In genomic region chr14:22558221-22558913, GRCh38 we compare ENCODE assay signal across 10 cellular contexts. TPM values are rescaled to one million over a fixed set of nuclear protein-coding genes. Genes with fewer than 3 reads are reported as not detected.
DNase-seq lines count a peak whose midpoint lies in the region; ATAC-seq and TF ChIP-seq lines count a peak whose summit lies in the region.
"Had no signal": no experiment of that assay in that cellular context is flagged by ENCODE, and none has a peak within 500 bp of the region (broad histone marks: within the 10 kb centered on the region; RNA-seq: fewer than 3 reads in every experiment).

No MANE protein-coding gene starts in this region.

- no peaks in the 10 kb centered on the region for H3K36me3 ChIP-seq in colonic mucosa

- H3K27ac Mint-ChIP-seq in Calu3 (ENCODE audit: unreplicated experiment): peak overlapping the region; percentile 46
- H3K27ac Mint-ChIP-seq in T-helper 2 cell treated with Interferon-gamma antibody and Interleukin-4, amounts not matched to agents 5 μg/mL and 100 μg/mL, for 36 hours: peak overlapping the region; percentile 97
- H3K27ac Mint-ChIP-seq in osteocyte (ENCODE audit: unreplicated experiment): peak overlapping the region; percentile 29

- CTCF ChIA-PET in Calu3 (lab: Charles Lee): interaction anchor here (0.6 kb wide), 1 partner anchor 44 kb away, joined by 3 read pairs; no protein-coding TSS in a partner anchor

- H3K9me3 Mint-ChIP-seq in Calu3 (ENCODE audit: low read depth, unreplicated experiment) (no peaks in the 10 kb centered on the region), osteocyte (ENCODE audit: unreplicated experiment) (no peaks in the 10 kb centered on the region)
- no peaks in the 10 kb centered on the region for H3K9me3 Mint-ChIP-seq in T-helper 2 cell treated with Interferon-gamma antibody and Interleukin-4, amounts not matched to agents 5 μg/mL and 100 μg/mL, for 36 hours

- no peak overlapping the region for H3K4me3 ChIP-seq in colonic mucosa

- DNase-seq in Calu3 (no peak), colonic mucosa (no peak), osteocyte (ENCODE audit: extremely low spot score, unreplicated experiment) (no peak), NCI-H2196 (lab: John Stamatoyannopoulos, UW; ENCODE audit: unreplicated experiment) (no peak), NOMO-1 treated with dmso at 0.1 percent for 144 hours (lab: John Stamatoyannopoulos, UW; ENCODE audit: unreplicated experiment) (no peak)
- DNase-seq in T-helper 2 cell treated with Interferon-gamma antibody and Interleukin-4, amounts not matched to agents 5 μg/mL and 100 μg/mL, for 36 hours (ENCODE audit: low spot score): peak; percentile 76
- DNase-seq: aorta, NCI-H1048 had no signal

- H3K36me3 Mint-ChIP-seq in Calu3 (ENCODE audit: insufficient read depth, unreplicated experiment) (peaks cover 42% of the 10 kb centered on the region), osteocyte (ENCODE audit: unreplicated experiment) (peaks cover 5% of the 10 kb centered on the region)
- peaks cover 16% of the 10 kb centered on the region for H3K36me3 Mint-ChIP-seq in T-helper 2 cell treated with Interferon-gamma antibody and Interleukin-4, amounts not matched to agents 5 μg/mL and 100 μg/mL, for 36 hours (ENCODE audit: low read depth)

- H3K27me3 Mint-ChIP-seq in Calu3 (ENCODE audit: unreplicated experiment) (no peaks in the 10 kb centered on the region), osteocyte (ENCODE audit: unreplicated experiment) (no peaks in the 10 kb centered on the region)
- H3K27me3 Mint-ChIP-seq in T-helper 2 cell treated with Interferon-gamma antibody and Interleukin-4, amounts not matched to agents 5 μg/mL and 100 μg/mL, for 36 hours (ENCODE audit: low read depth): peaks cover 4% of the 10 kb centered on the region

- TF ChIP-seq CTCF in Calu3 (IDR thresholded peaks at IDR 0.05; ENCODE audit: unreplicated experiment): no peak
- TF ChIP-seq CTCF in colonic mucosa (IDR thresholded peaks at IDR 0.05): no peak
- TF ChIP-seq CTCF in osteocyte (IDR thresholded peaks at IDR 0.05): no peak

- ATAC-seq in HG03521 (IDR thresholded peaks at IDR 0.05; ENCODE audit: unreplicated experiment) (no peak), GM18520 (IDR thresholded peaks at IDR 0.05; ENCODE audit: unreplicated experiment) (no peak)

- no peaks in the 10 kb centered on the region for H3K27me3 ChIP-seq in colonic mucosa

- no peak overlapping the region for H3K4me3 Mint-ChIP-seq in Calu3 (ENCODE audit: low read depth, unreplicated experiment)
- peak overlapping the region; percentile 81 for H3K4me3 Mint-ChIP-seq in T-helper 2 cell treated with Interferon-gamma antibody and Interleukin-4, amounts not matched to agents 5 μg/mL and 100 μg/mL, for 36 hours
- no peak overlapping the region for H3K4me3 Mint-ChIP-seq in osteocyte (ENCODE audit: unreplicated experiment)

- peaks cover 19% of the 10 kb centered on the region for H3K4me1 ChIP-seq in colonic mucosa

- intact Hi-C loops in Calu3 (cut with micrococcal nuclease; ENCODE audit: unreplicated experiment): loop anchor here (5.0 kb wide), 2 partner anchors 94 to 424 kb away; partner anchors contain the start of gene AJUBA
- intact Hi-C loops in colonic mucosa (cut with DNase I): loop anchor here (2.0 to 5.0 kb wide), 3 partner anchors 94 to 424 kb away; partner anchors contain the start of gene AJUBA

- H3K4me1 Mint-ChIP-seq in Calu3 (ENCODE audit: low read depth, unreplicated experiment): peaks cover 63% of the 10 kb centered on the region
- H3K4me1 Mint-ChIP-seq in T-helper 2 cell treated with Interferon-gamma antibody and Interleukin-4, amounts not matched to agents 5 μg/mL and 100 μg/mL, for 36 hours (ENCODE audit: low read depth): peaks cover 88% of the 10 kb centered on the region
- peaks cover 20% of the 10 kb centered on the region for H3K4me1 Mint-ChIP-seq in osteocyte (ENCODE audit: unreplicated experiment)

- no peaks in the 10 kb centered on the region for H3K9me3 ChIP-seq in colonic mucosa

- peak overlapping the region; percentile 68 for H3K27ac ChIP-seq in colonic mucosa

- H3K9ac ChIP-seq in colonic mucosa (ENCODE audit: low read depth in 2 of 2, low read length in 2 of 2): peak overlapping the region; percentile 24 to 78

- BruUV-seq in Calu3 (replicated peaks; lab: Mats Ljungman, UMichigan): no TSS peak

RNA-seq across cellular contexts. Expression of gene DAD1, which starts 30.7 kb away (rescaled TPM):
- total RNA-seq in Calu3 (2022): 196 and 197 TPM in 2 replicates
- 100 to 1,000 TPM; 163 to 219 TPM for total RNA-seq in colonic mucosa
- 220 and 223 TPM in 2 replicates for total RNA-seq in osteocyte

RNA-seq across cellular contexts. Expression of gene ABHD4, which starts 39.7 kb away (rescaled TPM):
- total RNA-seq in Calu3 (2022): 11.2 and 11.6 TPM in 2 replicates
- total RNA-seq in colonic mucosa: 10 to 100 TPM; 14.5 to 32.4 TPM
- total RNA-seq in osteocyte: 74.1 and 87.3 TPM in 2 replicates

Comparison
In these comparisons a context has a peak if more than half of its experiments do, and no peak if none do; other contexts are left out.
1. H3K27ac Mint-ChIP-seq: peak in every context shown above with its lines; median percentile 97 in T-helper 2 cell treated with Interferon-gamma antibody and Interleukin-4, amounts not matched to agents 5 μg/mL and 100 μg/mL, for 36 hours; 46 in Calu3; 29 in osteocyte.